ENCODE assay signal across 8 cellular contexts in the genomic region with DNA sequence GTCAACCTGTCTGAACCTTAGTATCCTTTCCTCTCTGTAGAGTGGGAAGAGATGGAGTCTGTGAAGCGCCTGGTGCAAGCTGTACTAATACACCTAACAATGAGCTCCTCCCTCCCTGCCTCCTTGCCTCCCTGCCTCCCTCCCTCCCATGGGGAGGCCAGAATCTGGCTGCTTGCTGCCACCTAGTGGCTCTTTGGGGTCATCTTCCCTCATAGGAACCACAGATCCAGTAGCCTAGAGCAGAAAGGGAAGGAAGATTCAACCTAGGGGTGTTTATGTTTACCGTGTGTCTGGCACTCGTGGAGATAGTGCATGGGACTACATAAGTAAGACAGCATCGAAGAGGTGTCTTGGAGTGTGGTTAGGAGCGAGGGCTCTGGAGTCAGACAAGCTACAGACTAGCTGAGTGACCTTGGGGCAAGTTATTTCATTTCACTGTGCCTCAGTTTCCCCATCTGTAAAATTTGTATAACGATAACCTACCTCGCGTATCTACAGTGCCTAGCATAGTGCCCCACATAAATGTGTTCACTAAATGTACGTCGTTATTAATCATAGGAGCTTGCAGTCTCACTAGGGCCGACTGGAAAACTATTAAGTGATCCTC. TPM values are rescaled to one million over a fixed set of nuclear protein-coding genes. Genes with fewer than 3 reads are reported as not detected.
DNase-seq lines count a peak whose midpoint lies in the region; ATAC-seq and TF ChIP-seq lines count a peak whose summit lies in the region.

No MANE protein-coding gene starts in this region.

- H3K27me3 ChIP-seq in dorsolateral prefrontal cortex: no peaks in the 10 kb centered on the region

- ATAC-seq in HG03060 (IDR thresholded peaks at IDR 0.05; ENCODE audit: low read depth, unreplicated experiment) (peak; percentile 47), HG02885 (IDR thresholded peaks at IDR 0.05; ENCODE audit: poor library complexity, unreplicated experiment) (no peak)

- in situ Hi-C loops in G401 (cut with HindIII; ENCODE audit: low sequenced_read_pairs): no loop called here

- no peak overlapping the region for H3K4me3 Mint-ChIP-seq in activated CD4-positive, alpha-beta T cell treated with anti-CD3 and anti-CD28 coated beads, Interleukin-2, amount 10 ng/mL, durations not matched to agents 24 days and 14 days

- peak overlapping the region in 8 of 59 donors; percentile 5 to 58 (median 46) for H3K27ac ChIP-seq in dorsolateral prefrontal cortex

- peak; percentile 85 for DNase-seq in G401 (ENCODE audit: low spot score)
- peak; percentile 69 to 87 for DNase-seq in NCI-H446 (lab: John Stamatoyannopoulos, UW)
- DNase-seq in activated CD4-positive, alpha-beta T cell treated with anti-CD3 and anti-CD28 coated beads, Interleukin-2, amount 10 ng/mL, durations not matched to agents 24 days and 14 days: peak; percentile 88
- peak; percentile 52 to 82 (median 72) for DNase-seq in dorsolateral prefrontal cortex
- peak; percentile 84 to 86 for DNase-seq in lung microvascular endothelial cell (ENCODE audit: low read depth in 2 of 2)
- DNase-seq in stimulated activated CD8-positive, alpha-beta memory T cell treated with anti-CD3 and anti-CD28 coated beads, Interleukin-7, amount 100 ng/mL, for 48 hours (ENCODE audit: extremely low read depth in 1 of 2, low read depth in 1 of 2): peak; percentile 23 to 29

- no peaks in the 10 kb centered on the region for H3K36me3 Mint-ChIP-seq in activated CD4-positive, alpha-beta T cell treated with anti-CD3 and anti-CD28 coated beads, Interleukin-2, amount 10 ng/mL, durations not matched to agents 24 days and 14 days (ENCODE audit: low read depth)

- peaks cover 9% of the 10 kb centered on the region for H3K27me3 Mint-ChIP-seq in activated CD4-positive, alpha-beta T cell treated with anti-CD3 and anti-CD28 coated beads, Interleukin-2, amount 10 ng/mL, durations not matched to agents 24 days and 14 days

- intact Hi-C loops in activated CD4-positive, alpha-beta T cell treated with anti-CD3 and anti-CD28 coated beads, Interleukin-2, amount 10 ng/mL, durations not matched to agents 24 days and 14 days (cut with micrococcal nuclease): loop anchor here (2.0 to 5.0 kb wide), 2 partner anchors 157 to 189 kb away; no protein-coding TSS in a partner anchor
- intact Hi-C loops in dorsolateral prefrontal cortex (cut with DNase I): no loop called here

- H3K27ac Mint-ChIP-seq in activated CD4-positive, alpha-beta T cell treated with anti-CD3 and anti-CD28 coated beads, Interleukin-2, amount 10 ng/mL, durations not matched to agents 24 days and 14 days: no peak overlapping the region

- no peak overlapping the region for H3K4me3 ChIP-seq in dorsolateral prefrontal cortex

- no peaks in the 10 kb centered on the region for H3K4me1 Mint-ChIP-seq in activated CD4-positive, alpha-beta T cell treated with anti-CD3 and anti-CD28 coated beads, Interleukin-2, amount 10 ng/mL, durations not matched to agents 24 days and 14 days

- no peaks in the 10 kb centered on the region for H3K9me3 Mint-ChIP-seq in activated CD4-positive, alpha-beta T cell treated with anti-CD3 and anti-CD28 coated beads, Interleukin-2, amount 10 ng/mL, durations not matched to agents 24 days and 14 days

- TF ChIP-seq CTCF in dorsolateral prefrontal cortex (IDR thresholded peaks at IDR 0.05 in 54 of 56, conservative IDR thresholded peaks at IDR 0.05 in 2 of 56; ENCODE audit: low read depth in 1 of 56, partially characterized antibody in 56 of 56): peak in 55 of 56 donors; percentile 33 to 82 (median 71)

RNA-seq across cellular contexts. Expression of a gene that starts 35.5 kb away (rescaled TPM):
- total RNA-seq in G401 (2014; rRNA removed; shearing (Covaris generic)): 18.8 and 19.1 TPM in 2 replicates
- 0.09 and 1.0 TPM in 2 replicates for total RNA-seq in activated CD4-positive, alpha-beta T cell treated with anti-CD3 and anti-CD28 coated beads, Interleukin-2, amount 10 ng/mL, durations not matched to agents 24 days and 14 days
- total RNA-seq in dorsolateral prefrontal cortex (10 to 100 TPM in 119 of 120 experiments, 1 to 10 TPM in 1; 7.7 to 35.5 (median 21.1) TPM), lung microvascular endothelial cell (74.1 and 83.7 TPM in 2 replicates)

Comparison
In these comparisons a context has a peak if more than half of its experiments do, and no peak if none do; other contexts are left out.
1. DNase-seq: peak in every context shown above with its lines; median percentile 88 in activated CD4-positive, alpha-beta T cell treated with anti-CD3 and anti-CD28 coated beads, Interleukin-2, amount 10 ng/mL, durations not matched to agents 24 days and 14 days; 85 in G401; 85 in lung microvascular endothelial cell; 78 in NCI-H446; 72 in dorsolateral prefrontal cortex; 26 in stimulated activated CD8-positive, alpha-beta memory T cell treated with anti-CD3 and anti-CD28 coated beads, Interleukin-7, amount 100 ng/mL, for 48 hours.